ENCODE assay signal across 33 cellular contexts in the genomic region with DNA sequence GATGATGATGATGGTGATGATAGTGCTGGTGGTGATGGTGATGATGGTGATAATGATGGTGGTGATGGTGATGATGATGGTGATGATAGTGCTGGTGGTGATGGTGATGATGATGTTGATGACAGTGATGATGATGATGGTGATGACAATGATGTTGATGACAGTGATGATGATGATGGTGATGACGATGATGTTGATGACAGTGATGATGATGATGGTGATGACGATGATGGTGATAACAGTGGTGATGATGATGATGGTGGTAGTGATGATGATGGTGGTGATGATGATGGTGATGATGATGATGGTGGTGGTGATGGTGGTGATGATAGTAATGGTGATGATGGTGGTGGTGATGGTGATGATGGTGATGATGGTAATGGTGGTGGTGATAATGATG.
"Had no signal": no experiment of that assay in that cellular context is flagged by ENCODE, and none has a peak within 500 bp of the region (broad histone marks: within the 10 kb centered on the region; RNA-seq: fewer than 3 reads in every experiment).

No MANE protein-coding gene starts in this region.

- FAIRE-seq: frontal cortex had no signal

- H3K9me3 Mint-ChIP-seq: activated CD4-positive, alpha-beta memory T cell treated with anti-CD3 and anti-CD28 coated beads for 36 hours; activated CD4-positive, alpha-beta T cell treated with anti-CD3 and anti-CD28 coated beads, Interleukin-2, amount 10 ng/mL, durations not matched to agents 24 days and 14 days; activated naive CD4-positive, alpha-beta T cell treated with anti-CD3 and anti-CD28 coated beads for 36 hours; activated naive CD4-positive, alpha-beta T cell treated with anti-CD3 and anti-CD28 coated beads, Interleukin-2, amount 50 U/mL, for 24 hours; activated naive CD8-positive, alpha-beta T cell treated with anti-CD3 and anti-CD28 coated beads for 36 hours; activated naive CD8-positive, alpha-beta T cell treated with anti-CD3 and anti-CD28 coated beads, Interleukin-2, amount 50 U/mL, for 24 hours; activated T-helper 1 cell treated with anti-CD3 and anti-CD28 coated beads, Interleukin-12 subunit alpha, Interleukin-12 subunit beta, Interleukin-2, Interleukin-4 antibody, amounts not matched to agents 30 ng/mL and 10 ng/mL and 1 ng/mL, durations not matched to agents 14 hours and 24 hours and 36 hours; activated T-helper 2 cell treated with anti-CD3 and anti-CD28 coated beads, Interferon-gamma antibody, Interleukin-2, Interleukin-4, amounts not matched to agents 10 μg/mL and 5 μg/mL and 100 μg/mL, durations not matched to agents 14 hours and 24 hours and 36 hours; endodermal cell; T-helper 2 cell treated with Interferon-gamma antibody and Interleukin-4, amounts not matched to agents 5 μg/mL and 100 μg/mL, for 36 hours had no signal

- H3K9me3 ChIP-seq: adrenal gland, ascending aorta, colonic mucosa, heart left ventricle had no signal

- H3K4me3 Mint-ChIP-seq: activated CD4-positive, alpha-beta memory T cell treated with anti-CD3 and anti-CD28 coated beads for 36 hours; activated CD4-positive, alpha-beta T cell treated with anti-CD3 and anti-CD28 coated beads for 36 hours; activated CD4-positive, alpha-beta T cell treated with anti-CD3 and anti-CD28 coated beads, Interleukin-2, amount 10 ng/mL, durations not matched to agents 24 days and 14 days; activated CD8-positive, alpha-beta memory T cell treated with anti-CD3 and anti-CD28 coated beads, Interleukin-2, amount 10 ng/mL, durations not matched to agents 7 days and 5 days; activated CD8-positive, alpha-beta T cell treated with anti-CD3 and anti-CD28 coated beads, Interleukin-2, amount 10 ng/mL, durations not matched to agents 7 days and 5 days; activated naive CD4-positive, alpha-beta T cell treated with anti-CD3 and anti-CD28 coated beads for 36 hours; activated naive CD4-positive, alpha-beta T cell treated with anti-CD3 and anti-CD28 coated beads, Interleukin-2, amount 50 U/mL, for 24 hours; activated naive CD8-positive, alpha-beta T cell treated with anti-CD3 and anti-CD28 coated beads for 36 hours; activated naive CD8-positive, alpha-beta T cell treated with anti-CD3 and anti-CD28 coated beads, Interleukin-2, amount 50 U/mL, for 24 hours; activated T-helper 1 cell treated with anti-CD3 and anti-CD28 coated beads, Interleukin-12 subunit alpha, Interleukin-12 subunit beta, Interleukin-2, Interleukin-4 antibody, amounts not matched to agents 30 ng/mL and 10 ng/mL and 1 ng/mL, durations not matched to agents 14 hours and 24 hours and 36 hours; endodermal cell; T-helper 17 cell; T-helper 2 cell treated with Interferon-gamma antibody and Interleukin-4, amounts not matched to agents 5 μg/mL and 100 μg/mL, for 36 hours had no signal

- H3K27ac ChIP-seq: adrenal gland, ascending aorta, brain microvascular endothelial cell, colonic mucosa, heart left ventricle had no signal

- H3K4me1 Mint-ChIP-seq: activated CD4-positive, alpha-beta T cell treated with anti-CD3 and anti-CD28 coated beads for 36 hours; activated CD4-positive, alpha-beta T cell treated with anti-CD3 and anti-CD28 coated beads, Interleukin-2, amount 10 ng/mL, durations not matched to agents 24 days and 14 days; activated CD8-positive, alpha-beta memory T cell treated with anti-CD3 and anti-CD28 coated beads, Interleukin-2, amount 10 ng/mL, durations not matched to agents 7 days and 5 days; activated naive CD4-positive, alpha-beta T cell treated with anti-CD3 and anti-CD28 coated beads, Interleukin-2, amount 50 U/mL, for 24 hours; activated naive CD8-positive, alpha-beta T cell treated with anti-CD3 and anti-CD28 coated beads for 36 hours; activated naive CD8-positive, alpha-beta T cell treated with anti-CD3 and anti-CD28 coated beads, Interleukin-2, amount 50 U/mL, for 24 hours; endodermal cell; T-helper 17 cell had no signal

- H3K27me3 Mint-ChIP-seq: activated CD4-positive, alpha-beta memory T cell treated with anti-CD3 and anti-CD28 coated beads for 36 hours; activated CD4-positive, alpha-beta T cell treated with anti-CD3 and anti-CD28 coated beads for 36 hours; activated CD4-positive, alpha-beta T cell treated with anti-CD3 and anti-CD28 coated beads, Interleukin-2, amount 10 ng/mL, durations not matched to agents 24 days and 14 days; activated CD8-positive, alpha-beta memory T cell treated with anti-CD3 and anti-CD28 coated beads, Interleukin-2, amount 10 ng/mL, durations not matched to agents 7 days and 5 days; activated naive CD4-positive, alpha-beta T cell treated with anti-CD3 and anti-CD28 coated beads, Interleukin-2, amount 50 U/mL, for 24 hours; activated naive CD8-positive, alpha-beta T cell treated with anti-CD3 and anti-CD28 coated beads for 36 hours; T-helper 17 cell had no signal

- H3K4me1 ChIP-seq: adrenal gland, ascending aorta, colonic mucosa had no signal

- H3K4me3 ChIP-seq: adrenal gland, ascending aorta, colonic mucosa, heart left ventricle had no signal

- DNase-seq: activated CD4-positive, alpha-beta memory T cell treated with anti-CD3 and anti-CD28 coated beads for 36 hours; activated CD4-positive, alpha-beta T cell treated with anti-CD3 and anti-CD28 coated beads for 36 hours; activated CD4-positive, alpha-beta T cell treated with anti-CD3 and anti-CD28 coated beads, Interleukin-2, amount 10 ng/mL, durations not matched to agents 24 days and 14 days; activated CD4-positive, CD25-positive, alpha-beta regulatory T cell; activated CD4-positive, CD25-positive, alpha-beta regulatory T cell treated with anti-CD3 and anti-CD28 coated beads, Interleukin-2, amount 50 U/mL, for 72 hours; activated CD8-positive, alpha-beta memory T cell treated with anti-CD3 and anti-CD28 coated beads, Interleukin-2, amount 10 ng/mL, durations not matched to agents 7 days and 5 days; activated CD8-positive, alpha-beta memory T cell treated with anti-CD3 and anti-CD28 coated beads, Interleukin-2, amount 50 U/mL, for 4 hours; activated CD8-positive, alpha-beta T cell treated with anti-CD3 and anti-CD28 coated beads, Interleukin-2, amount 10 ng/mL, durations not matched to agents 7 days and 5 days; activated effector memory CD4-positive, alpha-beta T cell treated with anti-CD3 and anti-CD28 coated beads, Interleukin-2, amount 50 U/mL, for 16 hours; activated naive CD4-positive, alpha-beta T cell treated with anti-CD3 and anti-CD28 coated beads for 36 hours; activated naive CD8-positive, alpha-beta T cell treated with anti-CD3 and anti-CD28 coated beads for 36 hours; activated naive CD8-positive, alpha-beta T cell treated with anti-CD3 and anti-CD28 coated beads, Interleukin-2, amount 50 U/mL, for 24 hours; activated T-cell treated with anti-CD3 and anti-CD28 coated beads, Interleukin-2, amount 50 U/mL, for 1 hour; activated T-cell treated with anti-CD3 and anti-CD28 coated beads, Interleukin-2, amount 50 U/mL, for 48 hours; adrenal gland; amygdala; brain microvascular endothelial cell; caudate nucleus; colonic mucosa; effector memory CD4-positive, alpha-beta T cell; endodermal cell; foreskin fibroblast; glutamatergic neuron; heart left ventricle; T-helper 1 cell; T-helper 17 cell; T1000 had no signal

- H3K27me3 ChIP-seq: adrenal gland, ascending aorta, brain microvascular endothelial cell, colonic mucosa, heart left ventricle had no signal

- H3K36me3 ChIP-seq: adrenal gland, ascending aorta, brain microvascular endothelial cell, colonic mucosa, heart left ventricle had no signal

- H3K27ac Mint-ChIP-seq: activated CD4-positive, alpha-beta memory T cell treated with anti-CD3 and anti-CD28 coated beads for 36 hours; activated CD4-positive, alpha-beta T cell treated with anti-CD3 and anti-CD28 coated beads for 36 hours; activated CD4-positive, alpha-beta T cell treated with anti-CD3 and anti-CD28 coated beads, Interleukin-2, amount 10 ng/mL, durations not matched to agents 24 days and 14 days; activated CD8-positive, alpha-beta memory T cell treated with anti-CD3 and anti-CD28 coated beads, Interleukin-2, amount 10 ng/mL, durations not matched to agents 7 days and 5 days; activated CD8-positive, alpha-beta T cell treated with anti-CD3 and anti-CD28 coated beads, Interleukin-2, amount 10 ng/mL, durations not matched to agents 7 days and 5 days; activated naive CD4-positive, alpha-beta T cell treated with anti-CD3 and anti-CD28 coated beads for 36 hours; activated naive CD4-positive, alpha-beta T cell treated with anti-CD3 and anti-CD28 coated beads, Interleukin-2, amount 50 U/mL, for 24 hours; activated naive CD8-positive, alpha-beta T cell treated with anti-CD3 and anti-CD28 coated beads for 36 hours; activated naive CD8-positive, alpha-beta T cell treated with anti-CD3 and anti-CD28 coated beads, Interleukin-2, amount 50 U/mL, for 24 hours; activated T-helper 1 cell treated with anti-CD3 and anti-CD28 coated beads, Interleukin-12 subunit alpha, Interleukin-12 subunit beta, Interleukin-2, Interleukin-4 antibody, amounts not matched to agents 30 ng/mL and 10 ng/mL and 1 ng/mL, durations not matched to agents 14 hours and 24 hours and 36 hours; activated T-helper 2 cell treated with anti-CD3 and anti-CD28 coated beads, Interferon-gamma antibody, Interleukin-2, Interleukin-4, amounts not matched to agents 10 μg/mL and 5 μg/mL and 100 μg/mL, durations not matched to agents 14 hours and 24 hours and 36 hours; endodermal cell; T-helper 17 cell; T-helper 2 cell treated with Interferon-gamma antibody and Interleukin-4, amounts not matched to agents 5 μg/mL and 100 μg/mL, for 36 hours had no signal

- H3K36me3 Mint-ChIP-seq: activated CD4-positive, alpha-beta memory T cell treated with anti-CD3 and anti-CD28 coated beads for 36 hours; activated CD8-positive, alpha-beta memory T cell treated with anti-CD3 and anti-CD28 coated beads, Interleukin-2, amount 10 ng/mL, durations not matched to agents 7 days and 5 days; activated naive CD4-positive, alpha-beta T cell treated with anti-CD3 and anti-CD28 coated beads, Interleukin-2, amount 50 U/mL, for 24 hours; activated naive CD8-positive, alpha-beta T cell treated with anti-CD3 and anti-CD28 coated beads for 36 hours had no signal
